In the genomic region with DNA sequence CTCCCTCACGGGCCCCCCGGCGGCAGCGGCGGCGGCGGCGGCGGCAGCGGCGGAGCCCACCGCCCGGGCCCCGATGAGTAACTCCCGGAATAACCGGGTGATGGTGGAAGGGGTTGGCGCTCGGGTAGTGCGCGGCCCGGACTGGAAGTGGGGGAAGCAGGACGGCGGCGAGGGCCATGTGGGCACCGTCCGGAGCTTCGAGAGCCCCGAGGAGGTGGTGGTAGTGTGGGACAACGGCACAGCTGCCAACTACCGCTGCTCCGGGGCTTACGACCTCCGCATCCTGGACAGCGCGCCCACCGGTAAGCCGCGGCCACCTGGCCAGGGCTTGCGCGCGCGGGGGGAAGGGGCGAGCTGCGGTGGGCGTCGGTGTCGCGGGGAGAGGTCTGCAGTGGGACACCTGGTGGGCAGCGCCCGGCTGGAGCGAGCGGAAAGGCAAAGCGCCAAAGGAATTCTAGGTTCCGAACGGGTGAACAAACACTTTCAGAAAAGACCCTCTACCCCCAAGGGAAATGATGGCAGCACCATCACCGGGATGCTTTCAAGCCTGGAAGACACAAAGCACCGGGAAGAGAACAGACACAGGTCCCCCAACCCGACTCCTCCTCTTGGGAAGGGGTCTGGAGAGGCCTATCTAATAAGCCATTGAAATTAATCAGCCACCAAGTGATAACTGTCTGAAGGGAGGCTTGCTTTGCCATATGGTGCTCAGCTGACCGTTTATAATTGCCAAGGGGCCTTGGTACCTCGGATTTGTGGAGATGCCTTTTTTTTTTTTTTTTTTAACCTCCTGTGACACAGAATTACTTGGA, we compare ENCODE assay signal across 8 cellular contexts. TPM values are rescaled to one million over a fixed set of nuclear protein-coding genes. Genes with fewer than 3 reads are reported as not detected.
DNase-seq lines count a peak whose midpoint lies in the region; ATAC-seq, FAIRE-seq and TF ChIP-seq lines count a peak whose summit lies in the region.

No MANE protein-coding gene starts in this region.

- H3K27ac ChIP-seq in iPS-20b (ENCODE audit: low read length) (no peak overlapping the region), small intestine (ENCODE audit: low read depth in 1 of 2, low read length in 1 of 2) (peak overlapping the region; percentile 89 to 99)

- peak overlapping the region; percentile 94; the same call in 1 of the 2 replicates for H3K9ac ChIP-seq in iPS-20b (ENCODE audit: low read depth, low read length)

- DNase-seq in AG08396 (ENCODE audit: low spot score) (peak; percentile 27), RPMI8226 (peak; percentile 71), astrocyte of the spinal cord (ENCODE audit: low read depth, low spot score) (peak; percentile 17), small intestine (peak; percentile 14), kidney tubule cell (ENCODE audit: low spot score) (no peak)

- peak overlapping the region; percentile 83 for H3K4me3 ChIP-seq in astrocyte of the spinal cord (ENCODE audit: low read depth, low read length)
- peak overlapping the region; percentile 87 for H3K4me3 ChIP-seq in iPS-20b (ENCODE audit: low read length)
- peak overlapping the region; percentile 87 to 98 for H3K4me3 ChIP-seq in small intestine (ENCODE audit: low read depth in 1 of 2, low read length in 2 of 2)

- H3K9me3 ChIP-seq in iPS-20b (ENCODE audit: insufficient read depth, low read depth, low read length): no peaks in the 10 kb centered on the region
- H3K9me3 ChIP-seq in small intestine (ENCODE audit: control insufficient read depth, low read depth): no peaks in the 10 kb centered on the region

- H3K4me1 ChIP-seq in iPS-20b (ENCODE audit: insufficient read depth, low read length) (peaks cover 16% of the 10 kb centered on the region), small intestine (ENCODE audit: control insufficient read depth in 2 of 2, insufficient read depth in 1 of 2, low read depth in 1 of 2, low read length in 1 of 2) (peaks cover 0 to 2% of the 10 kb centered on the region in 2 donors)

- H3K36me3 ChIP-seq in iPS-20b (ENCODE audit: insufficient read depth, low read depth, low read length) (no peaks in the 10 kb centered on the region), small intestine (ENCODE audit: control insufficient read depth in 2 of 2, insufficient read depth in 2 of 2, low read length in 2 of 2) (no peaks in the 10 kb centered on the region)

- FAIRE-seq in small intestine (lab: Jason Lieb, UNC): no peak

- TF ChIP-seq CTCF in astrocyte of the spinal cord (IDR thresholded peaks at IDR 0.05; ENCODE audit: low read depth, low read length): peak; percentile 3

- in situ Hi-C loops in astrocyte of the spinal cord (cut with HindIII; ENCODE audit: low sequenced_read_pairs): no loop called here

- H3K27me3 ChIP-seq in iPS-20b (ENCODE audit: insufficient read depth, low read length) (no peaks in the 10 kb centered on the region), small intestine (ENCODE audit: control insufficient read depth in 2 of 2, insufficient read depth in 2 of 2, low read length in 2 of 2) (no peaks in the 10 kb centered on the region)

- WGBS in small intestine, 3 donors: 1 to 2% (median 1%) methylated on average over 28 to 60 of the region's 60 CpGs

- peak; percentile 7 for ATAC-seq in GM18519 (IDR thresholded peaks at IDR 0.05; ENCODE audit: low FRiP score, unreplicated experiment)
- ATAC-seq in HG03103 (IDR thresholded peaks at IDR 0.05; ENCODE audit: low read depth, unreplicated experiment): peak; percentile 13

RNA-seq across cellular contexts. Expression of gene MIB1, which starts 1.1 kb away (rescaled TPM):
- polyA plus RNA-seq in small intestine: 1 to 10 TPM; 3.1 to 5.1 (median 3.5) TPM

RNA-seq across cellular contexts. Expression of gene ABHD3, which starts 37.1 kb away (rescaled TPM):
- polyA plus RNA-seq in small intestine: 100 to 1,000 TPM in 1 of 3 donors, 10 to 100 TPM in 2; 27.4 to 104 (median 40.8) TPM
